ENCODE assay signal across 1 cellular context in genomic region chr2:181786371-181787228, GRCh38.
TF ChIP-seq lines count a peak whose summit lies in the region.

No MANE protein-coding gene starts in this region.

TF ChIP-seq in HCT116, 20 proteins besides CTCF, POLR2A, EP300 and RAD21 (continued from another document):
- TF ChIP-seq ZNF274 (IDR thresholded peaks at IDR 0.05; ENCODE audit: low read depth, low read length) (no peak), YY1 (IDR thresholded peaks at IDR 0.05; ENCODE audit: extremely low read depth, insufficient replicate concordance, low read depth, low read length) (no peak)
